ENCODE assay signal across 19 cellular contexts in genomic region chr1:186060226-186060625, GRCh38.
"Had no signal": no experiment of that assay in that cellular context is flagged by ENCODE, and none has a peak within 500 bp of the region (broad histone marks: within the 10 kb centered on the region; RNA-seq: fewer than 3 reads in every experiment).

No MANE protein-coding gene starts in this region.

- H3K27me3 ChIP-seq: heart left ventricle, neutrophil, sigmoid colon, uterus had no signal

- H3K9me3 ChIP-seq: heart left ventricle, left ventricle myocardium inferior, neutrophil, sigmoid colon, uterus had no signal

- ATAC-seq: heart left ventricle; naive thymus-derived CD4-positive, alpha-beta T cell; stimulated activated naive B cell treated with anti-CD40 and anti-IgM and Interleukin-4, amounts not matched to agents 10 μg/mL and 1 μg/mL and 100 μg/mL, for 72 hours; stimulated activated naive CD8-positive, alpha-beta T cell treated with anti-CD3 and anti-CD28 coated beads, Interleukin-15, amount 100 ng/mL, for 72 hours had no signal

- H3K27ac ChIP-seq: heart left ventricle, left ventricle myocardium inferior, neutrophil, uterus had no signal

- DNase-seq: cerebellar nuclear complex; dermis blood vessel endothelial cell; erythroblast; foreskin melanocyte; heart left ventricle; hippocampal formation; left ventricle myocardium inferior; naive thymus-derived CD4-positive, alpha-beta T cell; nephron progenitor cell; posterior cingulate gyrus; sigmoid colon; stimulated activated CD4-positive, alpha-beta T cell treated with anti-CD3 and anti-CD28 coated beads, Interleukin-2, amount 100 ng/mL, for 24 hours; stimulated activated CD4-positive, alpha-beta T cell treated with anti-CD3 and anti-CD28 coated beads, Interleukin-4, amount 100 ng/mL, for 4 hours; stimulated activated naive B cell treated with anti-CD40 and anti-IgM and Interleukin-4, amounts not matched to agents 10 μg/mL and 1 μg/mL and 100 μg/mL, for 72 hours; stimulated activated naive CD8-positive, alpha-beta T cell treated with anti-CD3 and anti-CD28 coated beads, Interleukin-15, amount 100 ng/mL, for 72 hours; uterus had no signal

- H3K4me3 ChIP-seq: heart left ventricle, left ventricle myocardium inferior, sigmoid colon, skin epidermis, uterus had no signal

- H3K4me1 ChIP-seq: sigmoid colon, uterus had no signal

- FAIRE-seq: colon had no signal

- H3K36me3 ChIP-seq: neutrophil, sigmoid colon, uterus had no signal
